In genomic region chr15:67142142-67143092, GRCh38 we compare ENCODE assay signal across 1 cellular context.
TF ChIP-seq lines count a peak whose summit lies in the region.

No MANE protein-coding gene starts in this region.

TF ChIP-seq in SK-N-SH, 30 proteins besides CTCF, POLR2A, EP300 and RAD21 (continued from another document):
- TF ChIP-seq TAF1 (IDR thresholded peaks at IDR 0.05; ENCODE audit: borderline replicate concordance, low read depth, low read length) (no peak), GATA2 (CRISPR knock-in tag; IDR thresholded peaks at IDR 0.05) (no peak), TEAD4 (IDR thresholded peaks at IDR 0.05; ENCODE audit: borderline replicate concordance, insufficient read depth) (peak; percentile 43; the same call in 1 of the 2 replicates), TCF12 (IDR thresholded peaks at IDR 0.05) (peak; percentile 74), ZBTB33 (IDR thresholded peaks at IDR 0.05; ENCODE audit: borderline replicate concordance, low read depth) (no peak), SMC3 (IDR thresholded peaks at IDR 0.05; ENCODE audit: low read depth, low read length) (no peak), PBX3 (IDR thresholded peaks at IDR 0.05) (peak; percentile 51)
